ENCODE assay signal across 21 cellular contexts in genomic region chr10:24041030-24041429, GRCh38.
"Had no signal": no experiment of that assay in that cellular context is flagged by ENCODE, and none has a peak within 500 bp of the region (broad histone marks: within the 10 kb centered on the region; RNA-seq: fewer than 3 reads in every experiment).

No MANE protein-coding gene starts in this region.

- H3K36me3 ChIP-seq: heart left ventricle, neural progenitor cell, ovary, right lobe of liver, spleen, tibial nerve, upper lobe of right lung had no signal

- H3K27me3 Mint-ChIP-seq: stimulated activated memory B cell treated with anti-CD40 and anti-IgM and Interleukin-4, amounts not matched to agents 10 μg/mL and 1 μg/mL and 100 μg/mL, for 72 hours; stimulated activated naive CD8-positive, alpha-beta T cell treated with anti-CD3 and anti-CD28 coated beads, Interleukin-15, Interleukin-2, amounts not matched to agents 100 ng/mL and 50 ng/mL, for 24 hours had no signal

- H3K9me3 ChIP-seq: ovary, right lobe of liver, testis, tibial nerve, upper lobe of right lung had no signal

- H3K9me3 Mint-ChIP-seq: neural progenitor cell had no signal

- H3K4me3 Mint-ChIP-seq: naive thymus-derived CD8-positive, alpha-beta T cell; neural progenitor cell; stimulated activated memory B cell treated with anti-CD40 and anti-IgM and Interleukin-4, amounts not matched to agents 10 μg/mL and 1 μg/mL and 100 μg/mL, for 72 hours; stimulated activated naive CD8-positive, alpha-beta T cell treated with anti-CD3 and anti-CD28 coated beads, Interleukin-15, Interleukin-2, amounts not matched to agents 100 ng/mL and 50 ng/mL, for 24 hours had no signal

- DNase-seq: central memory CD4-positive, alpha-beta T cell; cortex of kidney; dorsolateral prefrontal cortex; effector CD8-positive, alpha-beta T cell; heart left ventricle; hippocampal formation; mesendoderm; naive thymus-derived CD8-positive, alpha-beta T cell; nucleus accumbens; ovary; right lobe of liver; spleen; stimulated activated CD4-positive, alpha-beta T cell treated with anti-CD3 and anti-CD28 coated beads, Interleukin-15, amount 100 ng/mL, for 24 hours; stimulated activated CD4-positive, alpha-beta T cell treated with anti-CD3 and anti-CD28 coated beads, Interleukin-1b, Interleukin-23, amount 100 ng/mL, for 48 hours; stimulated activated CD4-positive, alpha-beta T cell treated with anti-CD3 and anti-CD28 coated beads, Interleukin-4, amount 100 ng/mL, for 24 hours; testis; upper lobe of right lung had no signal

- H3K4me3 ChIP-seq: heart left ventricle, neural progenitor cell, ovary, right lobe of liver, spleen, testis, tibial nerve, upper lobe of right lung had no signal

- H3K4me1 Mint-ChIP-seq: naive thymus-derived CD8-positive, alpha-beta T cell; stimulated activated memory B cell treated with anti-CD40 and anti-IgM and Interleukin-4, amounts not matched to agents 10 μg/mL and 1 μg/mL and 100 μg/mL, for 72 hours had no signal

- H3K27ac ChIP-seq: dorsolateral prefrontal cortex, heart left ventricle, neural progenitor cell, ovary, right lobe of liver, spleen, testis, tibial nerve, upper lobe of right lung had no signal

- H3K4me1 ChIP-seq: right lobe of liver, spleen, testis, tibial nerve, upper lobe of right lung had no signal

- H3K36me3 Mint-ChIP-seq: naive thymus-derived CD8-positive, alpha-beta T cell; neural progenitor cell; stimulated activated memory B cell treated with anti-CD40 and anti-IgM and Interleukin-4, amounts not matched to agents 10 μg/mL and 1 μg/mL and 100 μg/mL, for 72 hours had no signal

- H3K27ac Mint-ChIP-seq: naive thymus-derived CD8-positive, alpha-beta T cell; neural progenitor cell; stimulated activated memory B cell treated with anti-CD40 and anti-IgM and Interleukin-4, amounts not matched to agents 10 μg/mL and 1 μg/mL and 100 μg/mL, for 72 hours; stimulated activated naive CD8-positive, alpha-beta T cell treated with anti-CD3 and anti-CD28 coated beads, Interleukin-15, Interleukin-2, amounts not matched to agents 100 ng/mL and 50 ng/mL, for 24 hours had no signal

- H3K27me3 ChIP-seq: heart left ventricle, neural progenitor cell, ovary, right lobe of liver, spleen, testis, tibial nerve, upper lobe of right lung had no signal

- H3K9ac ChIP-seq: neural progenitor cell had no signal
